Comparison of ENCODE assay signal across 19 cellular contexts in the genomic region with DNA sequence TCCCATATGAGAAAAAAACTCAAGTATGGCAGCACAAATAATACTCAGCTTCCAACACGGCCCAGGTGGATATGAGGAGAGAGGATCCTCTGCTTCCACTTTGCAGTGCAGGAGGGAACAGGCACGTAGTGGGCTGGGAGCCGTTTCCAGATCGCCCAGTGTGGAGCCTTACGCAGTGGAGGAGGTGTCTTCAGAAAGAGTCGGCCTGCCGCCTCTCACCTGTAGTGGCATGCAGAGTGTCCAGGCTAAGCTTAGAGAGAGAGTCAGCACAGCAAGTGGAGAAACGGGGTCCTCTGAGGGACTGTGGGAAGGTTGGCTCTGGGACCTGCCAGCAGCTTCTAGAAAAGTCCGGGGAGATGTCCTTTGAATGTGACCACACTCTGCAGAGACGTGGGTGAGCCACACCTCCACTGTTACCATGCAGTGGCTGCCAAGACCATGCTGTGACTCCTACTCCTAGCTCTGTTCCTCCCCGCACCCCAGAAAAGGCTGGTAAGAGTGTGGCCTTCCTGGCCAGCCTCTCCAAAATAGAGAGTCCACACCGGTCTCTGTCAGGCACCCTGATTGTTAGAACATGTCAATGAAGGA. TPM values are rescaled to one million over a fixed set of nuclear protein-coding genes. Genes with fewer than 3 reads are reported as not detected.
DNase-seq lines count a peak whose midpoint lies in the region; ATAC-seq and TF ChIP-seq lines count a peak whose summit lies in the region.
"Had no signal": no experiment of that assay in that cellular context is flagged by ENCODE, and none has a peak within 500 bp of the region (broad histone marks: within the 10 kb centered on the region; RNA-seq: fewer than 3 reads in every experiment).

No MANE protein-coding gene starts in this region.

- POLR2A ChIA-PET in activated CD4-positive, alpha-beta T cell treated with anti-CD3 and anti-CD28 coated beads for 36 hours (lab: Charles Lee): no interaction called here
- POLR2A ChIA-PET in OCI-LY7 (lab: Charles Lee): interaction anchor here (1.2 to 1.7 kb wide), 3 partner anchors 9 to 12 kb away, joined by 5 to 6 read pairs (median 5); no protein-coding TSS in a partner anchor

- CTCF ChIA-PET in activated CD4-positive, alpha-beta T cell treated with anti-CD3 and anti-CD28 coated beads for 36 hours (lab: Charles Lee): interaction anchor here (1.7 to 3.4 kb wide), 2 partner anchors 11 to 47 kb away, joined by 6 to 25 read pairs; no protein-coding TSS in a partner anchor
- CTCF ChIA-PET in OCI-LY7 (lab: Charles Lee; ENCODE audit: unreplicated experiment): no interaction called here

- no peak for TF ChIP-seq EP300 in stomach (IDR thresholded peaks at IDR 0.05)

- ATAC-seq in activated CD4-positive, alpha-beta T cell treated with anti-CD3 and anti-CD28 coated beads for 36 hours: no peak
- ATAC-seq in central memory CD8-positive, alpha-beta T cell (replicated peaks; ENCODE audit: extremely low read depth, poor library complexity, severe bottlenecking): no peak
- ATAC-seq: sciatic nerve had no signal

- 76 to 84% (median 80%) methylated on average over 8 to 12 of the region's 12 CpGs for WGBS in stomach, 5 donors

- no peaks in the 10 kb centered on the region for H3K27me3 ChIP-seq in stomach
- H3K27me3 ChIP-seq: adrenal gland, tibial artery had no signal

- in situ Hi-C loops in GM13977 (cut with MboI; ENCODE audit: low pct_unique_long_range_greater_than_20kb, low sequenced_read_pairs, unreplicated experiment): no loop called here

- H3K27me3 Mint-ChIP-seq in activated CD4-positive, alpha-beta T cell treated with anti-CD3 and anti-CD28 coated beads for 36 hours: no peaks in the 10 kb centered on the region
- H3K27me3 Mint-ChIP-seq in central memory CD8-positive, alpha-beta T cell: no peaks in the 10 kb centered on the region

- H3K4me1 ChIP-seq in OCI-LY7 (ENCODE audit: insufficient read depth, low read length, poor library complexity, severe bottlenecking) (peaks cover 64% of the 10 kb centered on the region), stomach (peaks cover 8 to 26% (median 12%) of the 10 kb centered on the region in 4 donors)

- intact Hi-C loops in activated CD4-positive, alpha-beta T cell treated with anti-CD3 and anti-CD28 coated beads for 36 hours (cut with DNase I, micrococcal nuclease): no loop called here
- intact Hi-C loops in OCI-LY7 (cut with micrococcal nuclease; ENCODE audit: unreplicated experiment): no loop called here
- intact Hi-C loops in stomach (cut with DNase I; ENCODE audit: low total_unique reads): no loop called here

- no peaks in the 10 kb centered on the region for H3K79me2 ChIP-seq in OCI-LY7 (ENCODE audit: insufficient read depth, low read depth, low read length)

- H3K9me3 ChIP-seq in OCI-LY7 (ENCODE audit: low read length) (no peaks in the 10 kb centered on the region), stomach (no peaks in the 10 kb centered on the region)
- H3K9me3 ChIP-seq: adrenal gland, SK-N-SH, tibial artery had no signal

- no peaks in the 10 kb centered on the region; the same call in 1 of the 2 replicates for H4K20me1 ChIP-seq in OCI-LY7 (ENCODE audit: insufficient read depth, low read length)

- TF ChIP-seq CTCF in OCI-LY7 (conservative IDR thresholded peaks at IDR 0.05; ENCODE audit: low read length) (no peak), stomach (IDR thresholded peaks at IDR 0.05) (no peak), GM13977 (IDR thresholded peaks at IDR 0.05; ENCODE audit: extremely low read depth, insufficient read depth, missing control alignments) (no peak)

- no peaks in the 10 kb centered on the region for H3K36me3 ChIP-seq in OCI-LY7 (ENCODE audit: insufficient read depth, low read length)
- H3K36me3 ChIP-seq in stomach: no peaks in the 10 kb centered on the region
- H3K36me3 ChIP-seq: adrenal gland, tibial artery had no signal

- peak overlapping the region; percentile 79 for H3K27ac Mint-ChIP-seq in activated CD4-positive, alpha-beta T cell treated with anti-CD3 and anti-CD28 coated beads for 36 hours
- peak overlapping the region; percentile 86 for H3K27ac Mint-ChIP-seq in central memory CD8-positive, alpha-beta T cell (ENCODE audit: low read depth)

- H2AFZ ChIP-seq in OCI-LY7 (ENCODE audit: low read length): peak overlapping the region; percentile 67; the same call in 1 of the 2 replicates

- DNase-seq in activated CD4-positive, alpha-beta T cell treated with anti-CD3 and anti-CD28 coated beads for 36 hours: no peak
- no peak for DNase-seq in activated CD4-positive, alpha-beta T cell treated with anti-CD3 and anti-CD28 coated beads for 4 hours
- DNase-seq in OCI-LY7 (ENCODE audit: low spot score) (no peak), stomach (no peak), GM13977 (ENCODE audit: low spot score) (no peak), SW480 (ENCODE audit: low spot score) (no peak)
- no peak for DNase-seq in central memory CD8-positive, alpha-beta T cell (ENCODE audit: low spot score in 2 of 2)
- DNase-seq: adrenal gland; cerebellar nuclear complex; hypothalamus; midbrain; NCI-H1092; NCI-H2107; SK-N-SH; stimulated activated CD4-positive, alpha-beta T cell treated with anti-CD3 and anti-CD28 coated beads, Interleukin-2, amount 100 ng/mL, for 48 hours; tibial artery had no signal

- TF ChIP-seq POLR2A in stomach (IDR thresholded peaks at IDR 0.05): no peak

- H3K4me1 Mint-ChIP-seq in activated CD4-positive, alpha-beta T cell treated with anti-CD3 and anti-CD28 coated beads for 36 hours: peaks cover 56% of the 10 kb centered on the region
- H3K4me1 Mint-ChIP-seq in central memory CD8-positive, alpha-beta T cell: peaks cover 72% of the 10 kb centered on the region

- H3K27ac ChIP-seq in OCI-LY7 (ENCODE audit: low read depth, low read length, poor library complexity, severe bottlenecking) (no peak overlapping the region), skin epidermis (peak overlapping the region in 11 of 21 experiments; percentile 12 to 81 (median 53)), stomach (peak overlapping the region in 2 of 5 donors; percentile 4 to 24)
- H3K27ac ChIP-seq: adrenal gland, C4-2B, tibial artery had no signal

- H3K9me2 ChIP-seq in OCI-LY7 (ENCODE audit: insufficient read depth, low read length): no peaks in the 10 kb centered on the region
- H3K9me2 ChIP-seq: SK-N-SH had no signal

- no peak overlapping the region for H3K4me3 ChIP-seq in OCI-LY7 (ENCODE audit: low read depth, low read length, poor library complexity, severe bottlenecking)
- no peak overlapping the region for H3K4me3 ChIP-seq in skin epidermis
- H3K4me3 ChIP-seq in stomach: no peak overlapping the region
- H3K4me3 ChIP-seq: adrenal gland, tibial artery had no signal

- H3K36me3 Mint-ChIP-seq in activated CD4-positive, alpha-beta T cell treated with anti-CD3 and anti-CD28 coated beads for 36 hours (ENCODE audit: low read depth): peaks cover 7% of the 10 kb centered on the region
- peaks cover 21% of the 10 kb centered on the region for H3K36me3 Mint-ChIP-seq in central memory CD8-positive, alpha-beta T cell (ENCODE audit: insufficient read depth)

- no peak overlapping the region for H3K4me3 Mint-ChIP-seq in activated CD4-positive, alpha-beta T cell treated with anti-CD3 and anti-CD28 coated beads for 36 hours
- peak overlapping the region; percentile 68 for H3K4me3 Mint-ChIP-seq in central memory CD8-positive, alpha-beta T cell

- H3K9me3 Mint-ChIP-seq in activated CD4-positive, alpha-beta T cell treated with anti-CD3 and anti-CD28 coated beads for 36 hours (ENCODE audit: low read depth): no peaks in the 10 kb centered on the region
- no peaks in the 10 kb centered on the region for H3K9me3 Mint-ChIP-seq in central memory CD8-positive, alpha-beta T cell

- no TSS peak for BruUV-seq in OCI-LY7 (replicated peaks; lab: Mats Ljungman, UMichigan)

- 0 out of 2 replicates have a peak overlapping the region, but pooled peaks have one; percentile 20 for H3K4me2 ChIP-seq in OCI-LY7 (ENCODE audit: low read length)
- H3K4me2 ChIP-seq: SK-N-SH had no signal

RNA-seq across cellular contexts. Expression of gene SEMA4D, which starts 3.5 kb away (rescaled TPM):
- total RNA-seq in activated CD4-positive, alpha-beta T cell treated with anti-CD3 and anti-CD28 coated beads for 36 hours: 100 to 1,000 TPM; 215 to 226 TPM
- total RNA-seq in OCI-LY7 (2014; rRNA removed; shearing (Covaris generic)): 28.5 and 33.7 TPM in 2 replicates
- 52.8 and 60.5 TPM in 2 replicates for total RNA-seq in OCI-LY7 (2022)
- total RNA-seq in stomach: 10 to 100 TPM; 11.1 to 43.3 (median 28.8) TPM
- polyA plus RNA-seq in stomach: 10 to 100 TPM in 1 of 3 donors, 1 to 10 TPM in 2; 4.9 to 10.9 (median 8.4) TPM
